8 cellular contexts compared by ENCODE assay signal in the genomic region with DNA sequence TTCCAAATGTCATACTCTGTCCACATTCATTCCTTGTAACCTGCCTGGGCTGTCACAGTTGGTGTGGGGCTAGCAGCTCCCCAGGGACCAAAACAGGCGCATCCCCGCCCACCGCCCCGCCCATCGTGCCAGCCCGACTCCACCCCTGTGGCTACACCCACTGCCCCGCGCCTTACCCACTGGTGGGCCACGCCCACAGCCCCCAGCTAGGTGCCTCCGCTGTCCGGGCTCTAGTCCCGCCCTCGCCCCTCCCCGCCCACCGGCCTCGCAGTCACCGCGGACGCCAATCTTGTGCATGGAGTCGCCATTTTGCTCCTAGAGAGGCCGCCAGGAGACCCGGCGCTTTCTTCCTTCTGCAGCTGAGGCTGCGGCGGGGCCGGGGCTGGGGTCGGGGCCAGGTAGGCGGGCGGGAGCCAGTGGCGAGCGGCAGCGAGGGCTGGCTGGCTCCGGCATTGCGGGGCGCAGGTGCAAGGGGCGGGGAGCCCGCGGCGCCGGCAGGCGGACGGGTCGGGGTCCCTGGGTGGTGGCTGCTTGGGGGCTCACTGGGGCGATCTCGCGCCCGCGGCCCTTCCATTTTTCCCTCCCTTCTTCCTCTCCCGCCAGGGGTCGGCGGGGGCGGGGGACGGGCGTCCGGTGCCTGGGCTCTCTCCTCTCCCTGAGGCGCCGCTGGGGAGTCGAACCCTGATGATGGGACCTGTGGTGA. TPM values are rescaled to one million over a fixed set of nuclear protein-coding genes. Genes with fewer than 3 reads are reported as not detected.
DNase-seq lines count a peak whose midpoint lies in the region; ATAC-seq, FAIRE-seq and TF ChIP-seq lines count a peak whose summit lies in the region.

Gene PRPSAP2, plus strand, starts transcription at position 268 of the 703 bp plus-strand sequence. CDS start 7,703 bp downstream, outside the sequence.

- TF ChIP-seq CTCF in left ventricle myocardium inferior (IDR thresholded peaks at IDR 0.05; ENCODE audit: borderline replicate concordance) (no peak), prostate gland (IDR thresholded peaks at IDR 0.05) (no peak), upper lobe of right lung (IDR thresholded peaks at IDR 0.05) (no peak)

- intact Hi-C loops in T-helper 2 cell treated with Interferon-gamma antibody and Interleukin-4, amounts not matched to agents 100 ng/mL and 5 ng/mL, for 36 hours (cut with micrococcal nuclease), result loop anchor here (2.0 to 5.0 kb wide), 3 partner anchors 63 to 97 kb away; partner anchors contain the start of gene TVP23B
- intact Hi-C loops in left ventricle myocardium inferior (cut with micrococcal nuclease), result no loop called here
- intact Hi-C loops in prostate gland (cut with DNase I), result no loop called here
- intact Hi-C loops in upper lobe of right lung (cut with DNase I), result no loop called here

- H3K27ac ChIP-seq in angular gyrus (ENCODE audit: low read depth, low read length), result peak within 1 kb of the TSS; percentile 81
- H3K27ac ChIP-seq in left ventricle myocardium inferior (replicated peaks), result peak within 1 kb of the TSS; percentile 93
- H3K27ac ChIP-seq in prostate gland, result peak within 1 kb of the TSS; percentile 88 to 92
- peak within 1 kb of the TSS; percentile 93 for H3K27ac ChIP-seq in upper lobe of right lung

- H3K4me1 ChIP-seq in left ventricle myocardium inferior (peaks cover 50% of the 10 kb centered on the region), prostate gland (replicated peaks) (no peaks in the 10 kb centered on the region), upper lobe of right lung (peaks cover 20% of the 10 kb centered on the region)

- WGBS in prostate gland, result 1% methylated on average over 16 of the region's 58 CpGs

- H3K4me3 ChIP-seq in left ventricle myocardium inferior (peak within 1 kb of the TSS; percentile 86), prostate gland (peak within 1 kb of the TSS; percentile 88 to 98), upper lobe of right lung (peak within 1 kb of the TSS; percentile 91)

- ATAC-seq in HG02943 (IDR thresholded peaks at IDR 0.05; ENCODE audit: low read depth, unreplicated experiment) (peak; percentile 45), upper lobe of right lung (peak; percentile 98)

- peak; percentile 96 for FAIRE-seq in GM12891 (lab: Jason Lieb, UNC)

- H3K9me3 ChIP-seq in left ventricle myocardium inferior (replicated peaks), result no peaks in the 10 kb centered on the region
- no peaks in the 10 kb centered on the region for H3K9me3 ChIP-seq in prostate gland
- no peaks in the 10 kb centered on the region for H3K9me3 ChIP-seq in upper lobe of right lung

- H3K27me3 ChIP-seq in left ventricle myocardium inferior (ENCODE audit: low read depth) (no peaks in the 10 kb centered on the region), prostate gland (replicated peaks; ENCODE audit: insufficient read depth) (no peaks in the 10 kb centered on the region), upper lobe of right lung (no peaks in the 10 kb centered on the region)

- TF ChIP-seq POLR2A in GM12891 (IDR thresholded peaks at IDR 0.05; ENCODE audit: low read depth, low read length), result 0 out of 2 replicates have a peak, but pooled peaks have one; percentile 43
- TF ChIP-seq POLR2A in prostate gland (IDR thresholded peaks at IDR 0.05), result peak; percentile 46

- H3K36me3 ChIP-seq in left ventricle myocardium inferior, result no peaks in the 10 kb centered on the region
- no peaks in the 10 kb centered on the region for H3K36me3 ChIP-seq in prostate gland
- no peaks in the 10 kb centered on the region for H3K36me3 ChIP-seq in upper lobe of right lung

- DNase-seq in GM12891 (ENCODE audit: insufficient read length, low spot score), result peak; percentile 87
- DNase-seq in NCI-H2029 (lab: John Stamatoyannopoulos, UW), result peak; percentile 87
- DNase-seq in left ventricle myocardium inferior, result peak; percentile 96
- peak; percentile 98 for DNase-seq in prostate gland (ENCODE audit: low spot score)
- peak; percentile 99 for DNase-seq in upper lobe of right lung

TF ChIP-seq in GM12891, 5 proteins besides CTCF, POLR2A, EP300 and RAD21:
- TF ChIP-seq TAF1 (IDR thresholded peaks at IDR 0.05; ENCODE audit: low read depth, low read length) (0 out of 2 replicates have a peak, but pooled peaks have one; percentile 41), POLR2AphosphoS5 (IDR thresholded peaks at IDR 0.05; ENCODE audit: low read depth, low read length) (no peak), PAX5 (IDR thresholded peaks at IDR 0.05; ENCODE audit: insufficient read depth, low read length, severe bottlenecking) (no peak), SPI1 (IDR thresholded peaks at IDR 0.05; ENCODE audit: low read depth, low read length) (no peak), POU2F2 (IDR thresholded peaks at IDR 0.05; ENCODE audit: low read depth, low read length) (no peak)

RNA-seq across cellular contexts. Expression of gene PRPSAP2, which starts in this region (rescaled TPM):
- polyA plus RNA-seq in GM12891 (2012; ENCODE audit: low read depth, missing spikeins), result 66.1 TPM
- total RNA-seq in T-helper 2 cell treated with Interferon-gamma antibody and Interleukin-4, amounts not matched to agents 100 ng/mL and 5 ng/mL, for 36 hours, result 58.6 and 59.8 TPM in 2 replicates
- 22.3 TPM for total RNA-seq in left ventricle myocardium inferior
- 10 to 100 TPM; 30.6 to 35.0 TPM for total RNA-seq in prostate gland
- 26.3 TPM for total RNA-seq in upper lobe of right lung

Comparison
In these comparisons a context has a peak if more than half of its experiments do, and no peak if none do; other contexts are left out.
1. Peak in every context shown above with its lines: DNase-seq, ATAC-seq, H3K4me3 ChIP-seq and H3K27ac ChIP-seq.